In genomic region chrX:120797201-120797938, GRCh38 we compare ENCODE assay signal across 14 cellular contexts.
DNase-seq lines count a peak whose midpoint lies in the region; ATAC-seq lines count a peak whose summit lies in the region.
"Had no signal": no experiment of that assay in that cellular context is flagged by ENCODE, and none has a peak within 500 bp of the region (broad histone marks: within the 10 kb centered on the region; RNA-seq: fewer than 3 reads in every experiment).

No MANE protein-coding gene starts in this region.

- in situ Hi-C loops in KBM-7 (cut with MboI; ENCODE audit: low pct_unique_long_range_greater_than_20kb, low sequenced_read_pairs): no loop called here

- no peaks in the 10 kb centered on the region for H3K36me3 Mint-ChIP-seq in activated naive CD4-positive, alpha-beta T cell treated with anti-CD3 and anti-CD28 coated beads, Interleukin-2, amount 10 ng/mL, durations not matched to agents 7 days and 5 days

- no peaks in the 10 kb centered on the region for H3K9me3 Mint-ChIP-seq in activated naive CD4-positive, alpha-beta T cell treated with anti-CD3 and anti-CD28 coated beads, Interleukin-2, amount 10 ng/mL, durations not matched to agents 7 days and 5 days
- H3K9me3 Mint-ChIP-seq: T-helper 1 cell treated with Interleukin-12 subunit alpha and Interleukin-12 subunit beta and Interleukin-4 antibody, amounts not matched to agents 30 μg/mL and 1 μg/mL, for 36 hours had no signal

- H3K4me3 Mint-ChIP-seq in activated naive CD4-positive, alpha-beta T cell treated with anti-CD3 and anti-CD28 coated beads, Interleukin-2, amount 10 ng/mL, durations not matched to agents 7 days and 5 days: no peak overlapping the region
- H3K4me3 Mint-ChIP-seq: T-helper 1 cell treated with Interleukin-12 subunit alpha and Interleukin-12 subunit beta and Interleukin-4 antibody, amounts not matched to agents 30 μg/mL and 1 μg/mL, for 36 hours had no signal

- peak overlapping the region; percentile 31 for H3K27ac Mint-ChIP-seq in activated naive CD4-positive, alpha-beta T cell treated with anti-CD3 and anti-CD28 coated beads, Interleukin-2, amount 10 ng/mL, durations not matched to agents 7 days and 5 days
- H3K27ac Mint-ChIP-seq: T-helper 1 cell treated with Interleukin-12 subunit alpha and Interleukin-12 subunit beta and Interleukin-4 antibody, amounts not matched to agents 30 μg/mL and 1 μg/mL, for 36 hours had no signal

- CTCF ChIA-PET in activated naive CD4-positive, alpha-beta T cell treated with anti-CD3 and anti-CD28 coated beads, Interleukin-2, amount 10 ng/mL, durations not matched to agents 7 days and 5 days (lab: Charles Lee): no interaction called here

- H3K4me1 Mint-ChIP-seq in activated naive CD4-positive, alpha-beta T cell treated with anti-CD3 and anti-CD28 coated beads, Interleukin-2, amount 10 ng/mL, durations not matched to agents 7 days and 5 days: peaks cover 36% of the 10 kb centered on the region

- H3K27me3 Mint-ChIP-seq in activated naive CD4-positive, alpha-beta T cell treated with anti-CD3 and anti-CD28 coated beads, Interleukin-2, amount 10 ng/mL, durations not matched to agents 7 days and 5 days: no peaks in the 10 kb centered on the region

- DNase-seq in activated naive CD4-positive, alpha-beta T cell treated with anti-CD3 and anti-CD28 coated beads, Interleukin-2, amount 10 ng/mL, durations not matched to agents 7 days and 5 days: no peak
- no peak for DNase-seq in activated naive CD4-positive, alpha-beta T cell treated with anti-CD3 and anti-CD28 coated beads, Interleukin-2, amount 50 U/mL, for 16 hours
- DNase-seq in KBM-7: peak; percentile 13
- DNase-seq in dermis blood vessel endothelial cell: peak; percentile 65
- peak; percentile 51 for DNase-seq in putamen (ENCODE audit: low spot score)
- DNase-seq in NCI-H2196 treated with DMSO at 0.1 percent for 48 hours (lab: John Stamatoyannopoulos, UW; ENCODE audit: unreplicated experiment): no peak
- no peak for DNase-seq in NCI-H2081 treated with DMSO at 0.1 percent for 48 hours (lab: John Stamatoyannopoulos, UW)
- DNase-seq: activated CD4-positive, CD25-positive, alpha-beta regulatory T cell; lower lobe of right lung; NCI-H1092; NCI-H2171 treated with DMSO at 0.1 percent for 48 hours; NK-92 treated with Interleukin-12 subunit alpha and Interleukin-12 subunit beta, amount 100 ng/mL, for 24 hours had no signal

- ATAC-seq in HG03175 (IDR thresholded peaks at IDR 0.05; ENCODE audit: unreplicated experiment): no peak

Comparison
In these comparisons a context has a peak if more than half of its experiments do, and no peak if none do; other contexts are left out.
1. DNase-seq: peak in KBM-7 (single experiment), dermis blood vessel endothelial cell (single experiment) and putamen (single experiment); none in activated naive CD4-positive, alpha-beta T cell treated with anti-CD3 and anti-CD28 coated beads, Interleukin-2, amount 10 ng/mL, durations not matched to agents 7 days and 5 days (single experiment), activated naive CD4-positive, alpha-beta T cell treated with anti-CD3 and anti-CD28 coated beads, Interleukin-2, amount 50 U/mL, for 16 hours (single experiment), NCI-H2196 treated with DMSO at 0.1 percent for 48 hours (single experiment) and NCI-H2081 treated with DMSO at 0.1 percent for 48 hours (single experiment).